ENCODE assay signal across 13 cellular contexts in the genomic region with DNA sequence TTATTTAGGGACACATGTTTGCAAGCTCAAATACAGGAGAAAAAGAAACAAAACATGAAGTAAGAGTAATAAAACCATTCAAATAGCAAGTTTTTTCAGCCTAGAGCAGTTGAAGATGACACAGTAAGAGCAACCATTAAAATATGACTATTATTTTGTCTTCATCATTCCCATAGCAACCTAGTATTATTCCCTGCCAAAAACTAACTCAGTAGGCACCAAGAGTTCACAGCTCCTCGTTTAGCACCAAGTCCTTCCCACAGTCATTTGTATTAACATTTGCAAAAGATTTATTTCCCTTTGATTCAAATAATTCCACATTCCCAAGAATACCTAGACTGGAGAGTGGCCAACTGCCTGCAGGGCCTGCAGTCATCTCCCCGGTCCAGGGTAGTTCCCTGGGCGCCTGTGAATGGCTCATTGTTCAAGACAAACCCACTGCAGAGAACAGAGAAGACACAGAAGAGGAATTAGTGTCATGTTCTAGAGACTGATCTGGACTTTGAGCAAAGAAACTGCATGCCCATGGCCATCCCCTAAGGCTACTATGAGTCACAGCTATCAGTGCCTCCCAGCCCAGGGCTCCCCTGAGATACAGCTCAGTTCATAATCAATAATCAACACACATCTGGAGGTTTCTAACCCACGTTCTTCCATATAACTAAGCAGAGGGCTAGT.
DNase-seq lines count a peak whose midpoint lies in the region; ATAC-seq, FAIRE-seq and TF ChIP-seq lines count a peak whose summit lies in the region.
"Had no signal": no experiment of that assay in that cellular context is flagged by ENCODE, and none has a peak within 500 bp of the region (broad histone marks: within the 10 kb centered on the region; RNA-seq: fewer than 3 reads in every experiment).

No MANE protein-coding gene starts in this region.

- ATAC-seq in HG02763 (IDR thresholded peaks at IDR 0.05; ENCODE audit: unreplicated experiment) = peak; percentile 47
- ATAC-seq in HepG2 = peak; percentile 99
- ATAC-seq in HG03565 (IDR thresholded peaks at IDR 0.05; ENCODE audit: unreplicated experiment) = no peak
- ATAC-seq: heart right ventricle had no signal

- POLR2A ChIA-PET in HepG2 (lab: Yijun Ruan, JAX) = interaction anchor here (1.2 to 1.4 kb wide), 2 partner anchors 37 to 39 kb away, joined by 4 to 5 read pairs; no protein-coding TSS in a partner anchor

- intact Hi-C loops in HepG2 (cut with micrococcal nuclease; ENCODE audit: unreplicated experiment) (loop anchor here (5.0 to 10.0 kb wide), 3 partner anchors 39 to 319 kb away; no protein-coding TSS in a partner anchor), esophagus squamous epithelium (cut with DNase I) (no loop called here)

- FAIRE-seq in HepG2 (lab: Jason Lieb, UNC) = peak; percentile 64

- no TSS peak for BruUV-seq in HepG2 (replicated peaks; lab: Mats Ljungman, UMichigan)

- TF ChIP-seq EP300 in HepG2 (IDR thresholded peaks at IDR 0.05; ENCODE audit: low read depth in 2 of 2, low read length in 2 of 2) (peak in 1 of 2 experiments; percentile 60; a peak in 2 of 4 replicates), HepG2 (CRISPR knock-in tag; IDR thresholded peaks at IDR 0.05; ENCODE audit: borderline replicate concordance) (peak; percentile 27; the same call in 1 of the 2 replicates)

- TF ChIP-seq CTCF in HepG2 (CRISPR knock-in tag; IDR thresholded peaks at IDR 0.05) = no peak
- TF ChIP-seq CTCF in esophagus squamous epithelium (IDR thresholded peaks at IDR 0.05) = no peak

- H3K4me1 ChIP-seq in HepG2 (ENCODE audit: insufficient read depth, low read length) (peaks cover 53% of the 10 kb centered on the region), esophagus squamous epithelium (peaks cover 18 to 58% (median 34%) of the 10 kb centered on the region in 3 donors)

- H3K4me3 ChIP-seq in HepG2 (replicated peaks in 1 of 3; ENCODE audit: insufficient read depth in 1 of 3, low read depth in 2 of 3, low read length in 3 of 3) (no peak overlapping the region), esophagus squamous epithelium (no peak overlapping the region)
- H3K4me3 ChIP-seq: heart right ventricle had no signal

- peak overlapping the region; percentile 22 for H3K27ac ChIP-seq in HepG2 (ENCODE audit: extremely low read length, insufficient read depth, low read length)
- no peak overlapping the region for H3K27ac ChIP-seq in caudate nucleus (ENCODE audit: low read depth, low read length)
- peak overlapping the region in 2 of 4 donors; percentile 44 to 53 for H3K27ac ChIP-seq in esophagus squamous epithelium
- H3K27ac ChIP-seq: heart right ventricle had no signal

- H3K27me3 ChIP-seq in HepG2 (ENCODE audit: control insufficient read depth in 1 of 2, insufficient read depth in 2 of 2, low read length in 2 of 2) (no peaks in the 10 kb centered on the region), esophagus squamous epithelium (no peaks in the 10 kb centered on the region)
- H3K27me3 ChIP-seq: heart right ventricle had no signal

- no peak overlapping the region for H2AFZ ChIP-seq in HepG2 (ENCODE audit: low read length)

- no peaks in the 10 kb centered on the region for H3K79me2 ChIP-seq in HepG2 (ENCODE audit: insufficient read depth, low read length)

- CTCF ChIA-PET in HepG2 (lab: Yijun Ruan, JAX; ENCODE audit: low intra/inter-chr PET ratio, low total read pairs) = no interaction called here

- TF ChIP-seq POLR2A in HepG2 (IDR thresholded peaks at IDR 0.05; ENCODE audit: insufficient read depth in 1 of 2, low read depth in 2 of 2, low read length in 2 of 2) = no peak
- no peak for TF ChIP-seq POLR2A in esophagus squamous epithelium (IDR thresholded peaks at IDR 0.05)

- in situ Hi-C loops in HepG2 (cut with HindIII; ENCODE audit: extremely low pct_ligation_motif_present, low pct_unique_long_range_greater_than_20kb) = no loop called here

- DNase-seq in EH (ENCODE audit: low read depth) = peak; percentile 48
- DNase-seq in T1000 (lab: John Stamatoyannopoulos, UW) = peak; percentile 52
- DNase-seq in HepG2 (ENCODE audit: low spot score) = peak; percentile 92
- DNase-seq in NCI-H446 treated with DMSO at 0.1 percent for 48 hours (lab: John Stamatoyannopoulos, UW) = no peak
- no peak for DNase-seq in caudate nucleus (lab: John Stamatoyannopoulos, UW)
- DNase-seq in esophagus squamous epithelium (lab: John Stamatoyannopoulos, UW) = no peak
- DNase-seq: activated CD4-positive, alpha-beta T cell treated with anti-CD3 and anti-CD28 coated beads, Interleukin-2, amount 10 ng/mL, durations not matched to agents 7 days and 5 days; GDM1; heart right ventricle; KBM-7; SW 1271 had no signal

- WGBS in HepG2 (ENCODE audit: low lambda C conversion rate) = 1% methylated on average over 4 of the region's 4 CpGs
- 32 to 36% methylated on average over 2 to 4 of the region's 4 CpGs for WGBS in esophagus squamous epithelium, 2 donors

- H3K4me2 ChIP-seq in HepG2 (ENCODE audit: low read depth, low read length) = peak overlapping the region; percentile 9; the same call in 1 of the 2 replicates

- H3K9me3 ChIP-seq in HepG2 (ENCODE audit: low read length) (no peaks in the 10 kb centered on the region), esophagus squamous epithelium (no peaks in the 10 kb centered on the region)
- H3K9me3 ChIP-seq: heart right ventricle had no signal

- H3K9ac ChIP-seq in HepG2 (ENCODE audit: insufficient read depth, low read depth, low read length) = no peak overlapping the region; the same call in 1 of the 2 replicates

- H4K20me1 ChIP-seq in HepG2 (ENCODE audit: insufficient read depth, low read length) = no peaks in the 10 kb centered on the region

- no peaks in the 10 kb centered on the region for H3K36me3 ChIP-seq in HepG2 (replicated peaks in 1 of 2; ENCODE audit: control insufficient read depth in 1 of 2, insufficient read depth in 2 of 2, low read length in 2 of 2)
- no peaks in the 10 kb centered on the region for H3K36me3 ChIP-seq in esophagus squamous epithelium
- H3K36me3 ChIP-seq: heart right ventricle had no signal

- no peak for TF ChIP-seq RAD21 in HepG2 (CRISPR knock-in tag; IDR thresholded peaks at IDR 0.05)

TF ChIP-seq in HepG2, 621 proteins besides CTCF, POLR2A, EP300 and RAD21 (continues in another document):
- TF ChIP-seq SMAD1 (CRISPR knock-in tag; IDR thresholded peaks at IDR 0.05; ENCODE audit: borderline replicate concordance, low read depth) (no peak), SALL1 (CRISPR knock-in tag; IDR thresholded peaks at IDR 0.05) (peak; percentile 83), PPARG (CRISPR knock-in tag; conservative IDR thresholded peaks at IDR 0.05) (0 out of 2 replicates have a peak, but pooled peaks have one; percentile 18), KAT8 (CRISPR knock-in tag; IDR thresholded peaks at IDR 0.05) (0 out of 2 replicates have a peak, but pooled peaks have one; percentile 29), TBX2 (CRISPR knock-in tag; IDR thresholded peaks at IDR 0.05; ENCODE audit: borderline replicate concordance) (peak; percentile 66; the same call in 1 of the 2 replicates)
- TF ChIP-seq, protein P1, sequence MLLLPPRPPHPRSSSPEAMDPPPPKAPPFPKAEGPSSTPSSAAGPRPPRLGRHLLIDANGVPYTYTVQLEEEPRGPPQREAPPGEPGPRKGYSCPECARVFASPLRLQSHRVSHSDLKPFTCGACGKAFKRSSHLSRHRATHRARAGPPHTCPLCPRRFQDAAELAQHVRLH (CRISPR knock-in tag; IDR thresholded peaks at IDR 0.05; ENCODE audit: borderline replicate concordance, low read depth) = 0 out of 2 replicates have a peak, but pooled peaks have one; percentile 42
- TF ChIP-seq, protein P2, sequence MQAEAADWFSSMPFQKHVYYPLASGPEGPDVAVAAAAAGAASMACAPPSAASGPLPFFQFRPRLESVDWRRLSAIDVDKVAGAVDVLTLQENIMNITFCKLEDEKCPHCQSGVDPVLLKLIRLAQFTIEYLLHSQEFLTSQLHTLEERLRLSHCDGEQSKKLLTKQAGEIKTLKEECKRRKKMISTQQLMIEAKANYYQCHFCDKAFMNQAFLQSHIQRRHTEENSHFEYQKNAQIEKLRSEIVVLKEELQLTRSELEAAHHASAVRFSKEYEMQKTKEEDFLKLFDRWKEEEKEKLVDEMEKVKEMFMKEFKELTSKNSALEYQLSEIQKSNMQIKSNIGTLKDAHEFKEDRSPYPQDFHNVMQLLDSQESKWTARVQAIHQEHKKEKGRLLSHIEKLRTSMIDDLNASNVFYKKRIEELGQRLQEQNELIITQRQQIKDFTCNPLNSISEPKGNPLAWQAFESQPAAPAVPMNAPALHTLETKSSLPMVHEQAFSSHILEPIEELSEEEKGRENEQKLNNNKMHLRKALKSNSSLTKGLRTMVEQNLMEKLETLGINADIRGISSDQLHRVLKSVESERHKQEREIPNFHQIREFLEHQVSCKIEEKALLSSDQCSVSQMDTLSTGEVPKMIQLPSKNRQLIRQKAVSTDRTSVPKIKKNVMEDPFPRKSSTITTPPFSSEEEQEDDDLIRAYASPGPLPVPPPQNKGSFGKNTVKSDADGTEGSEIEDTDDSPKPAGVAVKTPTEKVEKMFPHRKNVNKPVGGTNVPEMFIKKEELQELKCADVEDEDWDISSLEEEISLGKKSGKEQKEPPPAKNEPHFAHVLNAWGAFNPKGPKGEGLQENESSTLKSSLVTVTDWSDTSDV (CRISPR knock-in tag; IDR thresholded peaks at IDR 0.05) = no peak
- TF ChIP-seq, protein P3, sequence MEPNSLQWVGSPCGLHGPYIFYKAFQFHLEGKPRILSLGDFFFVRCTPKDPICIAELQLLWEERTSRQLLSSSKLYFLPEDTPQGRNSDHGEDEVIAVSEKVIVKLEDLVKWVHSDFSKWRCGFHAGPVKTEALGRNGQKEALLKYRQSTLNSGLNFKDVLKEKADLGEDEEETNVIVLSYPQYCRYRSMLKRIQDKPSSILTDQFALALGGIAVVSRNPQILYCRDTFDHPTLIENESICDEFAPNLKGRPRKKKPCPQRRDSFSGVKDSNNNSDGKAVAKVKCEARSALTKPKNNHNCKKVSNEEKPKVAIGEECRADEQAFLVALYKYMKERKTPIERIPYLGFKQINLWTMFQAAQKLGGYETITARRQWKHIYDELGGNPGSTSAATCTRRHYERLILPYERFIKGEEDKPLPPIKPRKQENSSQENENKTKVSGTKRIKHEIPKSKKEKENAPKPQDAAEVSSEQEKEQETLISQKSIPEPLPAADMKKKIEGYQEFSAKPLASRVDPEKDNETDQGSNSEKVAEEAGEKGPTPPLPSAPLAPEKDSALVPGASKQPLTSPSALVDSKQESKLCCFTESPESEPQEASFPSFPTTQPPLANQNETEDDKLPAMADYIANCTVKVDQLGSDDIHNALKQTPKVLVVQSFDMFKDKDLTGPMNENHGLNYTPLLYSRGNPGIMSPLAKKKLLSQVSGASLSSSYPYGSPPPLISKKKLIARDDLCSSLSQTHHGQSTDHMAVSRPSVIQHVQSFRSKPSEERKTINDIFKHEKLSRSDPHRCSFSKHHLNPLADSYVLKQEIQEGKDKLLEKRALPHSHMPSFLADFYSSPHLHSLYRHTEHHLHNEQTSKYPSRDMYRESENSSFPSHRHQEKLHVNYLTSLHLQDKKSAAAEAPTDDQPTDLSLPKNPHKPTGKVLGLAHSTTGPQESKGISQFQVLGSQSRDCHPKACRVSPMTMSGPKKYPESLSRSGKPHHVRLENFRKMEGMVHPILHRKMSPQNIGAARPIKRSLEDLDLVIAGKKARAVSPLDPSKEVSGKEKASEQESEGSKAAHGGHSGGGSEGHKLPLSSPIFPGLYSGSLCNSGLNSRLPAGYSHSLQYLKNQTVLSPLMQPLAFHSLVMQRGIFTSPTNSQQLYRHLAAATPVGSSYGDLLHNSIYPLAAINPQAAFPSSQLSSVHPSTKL (CRISPR knock-in tag; IDR thresholded peaks at IDR 0.05) = peak; percentile 88

Comparison
In these comparisons a context has a peak if more than half of its experiments do, and no peak if none do; other contexts are left out.
1. DNase-seq: peak in EH (single experiment), T1000 (single experiment) and HepG2 (single experiment); none in NCI-H446 treated with DMSO at 0.1 percent for 48 hours (single experiment), caudate nucleus (0 of 61) and esophagus squamous epithelium (single experiment).